Comparison of ENCODE assay signal across 10 cellular contexts in genomic region chr6:155882527-155883333, GRCh38.
DNase-seq lines count a peak whose midpoint lies in the region; ATAC-seq and TF ChIP-seq lines count a peak whose summit lies in the region.
"Had no signal": no experiment of that assay in that cellular context is flagged by ENCODE, and none has a peak within 500 bp of the region (broad histone marks: within the 10 kb centered on the region; RNA-seq: fewer than 3 reads in every experiment).

No MANE protein-coding gene starts in this region.

- H3K27me3 Mint-ChIP-seq in Calu3 (ENCODE audit: unreplicated experiment), result no peaks in the 10 kb centered on the region
- no peaks in the 10 kb centered on the region for H3K27me3 Mint-ChIP-seq in activated CD8-positive, alpha-beta memory T cell treated with anti-CD3 and anti-CD28 coated beads, Interleukin-2, amount 10 ng/mL, durations not matched to agents 7 days and 5 days

- H3K27me3 ChIP-seq in right atrium auricular region, result no peaks in the 10 kb centered on the region

- no peaks in the 10 kb centered on the region for H3K4me1 ChIP-seq in right atrium auricular region

- H3K4me3 ChIP-seq in right atrium auricular region, result no peak overlapping the region
- H3K4me3 ChIP-seq: PC-9 had no signal

- CTCF ChIA-PET in Calu3 (lab: Charles Lee), result no interaction called here
- CTCF ChIA-PET in activated CD8-positive, alpha-beta memory T cell treated with anti-CD3 and anti-CD28 coated beads, Interleukin-2, amount 10 ng/mL, durations not matched to agents 7 days and 5 days (lab: Charles Lee), result no interaction called here

- peaks cover 37% of the 10 kb centered on the region for H3K4me1 Mint-ChIP-seq in Calu3 (ENCODE audit: low read depth, unreplicated experiment)
- no peaks in the 10 kb centered on the region for H3K4me1 Mint-ChIP-seq in activated CD8-positive, alpha-beta memory T cell treated with anti-CD3 and anti-CD28 coated beads, Interleukin-2, amount 10 ng/mL, durations not matched to agents 7 days and 5 days

- no peaks in the 10 kb centered on the region for H3K9me3 ChIP-seq in right atrium auricular region

- DNase-seq in Calu3 (peak; percentile 8), fibroblast of peridontal ligament (ENCODE audit: extremely low read depth) (peak; percentile 36), EL (no peak), right atrium auricular region (ENCODE audit: low spot score) (no peak)
- DNase-seq in activated CD8-positive, alpha-beta memory T cell treated with anti-CD3 and anti-CD28 coated beads, Interleukin-2, amount 10 ng/mL, durations not matched to agents 7 days and 5 days, result no peak
- DNase-seq in activated naive CD4-positive, alpha-beta T cell (lab: John Stamatoyannopoulos, UW), result no peak
- DNase-seq: foreskin melanocyte, PC-9 had no signal

- H3K9me3 Mint-ChIP-seq in Calu3 (ENCODE audit: low read depth, unreplicated experiment), result peaks cover 6% of the 10 kb centered on the region
- peaks cover 3% of the 10 kb centered on the region for H3K9me3 Mint-ChIP-seq in activated CD8-positive, alpha-beta memory T cell treated with anti-CD3 and anti-CD28 coated beads, Interleukin-2, amount 10 ng/mL, durations not matched to agents 7 days and 5 days (ENCODE audit: low read depth)

- TF ChIP-seq CTCF in Calu3 (IDR thresholded peaks at IDR 0.05; ENCODE audit: unreplicated experiment), result no peak
- TF ChIP-seq CTCF in right atrium auricular region (IDR thresholded peaks at IDR 0.05), result no peak

- intact Hi-C loops in Calu3 (cut with micrococcal nuclease; ENCODE audit: unreplicated experiment), result loop anchor here (5.0 kb wide), 2 partner anchors 85 to 100 kb away; no protein-coding TSS in a partner anchor

- H3K27ac Mint-ChIP-seq in Calu3 (ENCODE audit: unreplicated experiment), result peak overlapping the region; percentile 78
- no peak overlapping the region for H3K27ac Mint-ChIP-seq in activated CD8-positive, alpha-beta memory T cell treated with anti-CD3 and anti-CD28 coated beads, Interleukin-2, amount 10 ng/mL, durations not matched to agents 7 days and 5 days

- ATAC-seq in GM19463 (IDR thresholded peaks at IDR 0.05; ENCODE audit: unreplicated experiment) (peak; percentile 83), HG03139 (IDR thresholded peaks at IDR 0.05; ENCODE audit: unreplicated experiment) (peak; percentile 78)
- ATAC-seq in activated CD8-positive, alpha-beta memory T cell treated with anti-CD3 and anti-CD28 coated beads, Interleukin-2, amount 10 ng/mL, durations not matched to agents 7 days and 5 days, result no peak

- no peak overlapping the region for H3K27ac ChIP-seq in right atrium auricular region
- H3K27ac ChIP-seq: PC-9 had no signal

- no TSS peak for BruUV-seq in Calu3 (replicated peaks; lab: Mats Ljungman, UMichigan)

- H3K36me3 Mint-ChIP-seq in Calu3 (ENCODE audit: insufficient read depth, unreplicated experiment), result peaks cover 6% of the 10 kb centered on the region
- H3K36me3 Mint-ChIP-seq in activated CD8-positive, alpha-beta memory T cell treated with anti-CD3 and anti-CD28 coated beads, Interleukin-2, amount 10 ng/mL, durations not matched to agents 7 days and 5 days, result no peaks in the 10 kb centered on the region

- peak overlapping the region; percentile 16 for H3K4me3 Mint-ChIP-seq in Calu3 (ENCODE audit: low read depth, unreplicated experiment)
- H3K4me3 Mint-ChIP-seq in activated CD8-positive, alpha-beta memory T cell treated with anti-CD3 and anti-CD28 coated beads, Interleukin-2, amount 10 ng/mL, durations not matched to agents 7 days and 5 days, result no peak overlapping the region

- H3K36me3 ChIP-seq in right atrium auricular region, result no peaks in the 10 kb centered on the region

Comparison
In these comparisons a context has a peak if more than half of its experiments do, and no peak if none do; other contexts are left out.
1. DNase-seq: peak in Calu3 (single experiment) and fibroblast of peridontal ligament (single experiment); none in activated CD8-positive, alpha-beta memory T cell treated with anti-CD3 and anti-CD28 coated beads, Interleukin-2, amount 10 ng/mL, durations not matched to agents 7 days and 5 days (single experiment), EL (single experiment), activated naive CD4-positive, alpha-beta T cell (0 of 4) and right atrium auricular region (single experiment).